ENCODE assay signal across 19 cellular contexts in the genomic region with DNA sequence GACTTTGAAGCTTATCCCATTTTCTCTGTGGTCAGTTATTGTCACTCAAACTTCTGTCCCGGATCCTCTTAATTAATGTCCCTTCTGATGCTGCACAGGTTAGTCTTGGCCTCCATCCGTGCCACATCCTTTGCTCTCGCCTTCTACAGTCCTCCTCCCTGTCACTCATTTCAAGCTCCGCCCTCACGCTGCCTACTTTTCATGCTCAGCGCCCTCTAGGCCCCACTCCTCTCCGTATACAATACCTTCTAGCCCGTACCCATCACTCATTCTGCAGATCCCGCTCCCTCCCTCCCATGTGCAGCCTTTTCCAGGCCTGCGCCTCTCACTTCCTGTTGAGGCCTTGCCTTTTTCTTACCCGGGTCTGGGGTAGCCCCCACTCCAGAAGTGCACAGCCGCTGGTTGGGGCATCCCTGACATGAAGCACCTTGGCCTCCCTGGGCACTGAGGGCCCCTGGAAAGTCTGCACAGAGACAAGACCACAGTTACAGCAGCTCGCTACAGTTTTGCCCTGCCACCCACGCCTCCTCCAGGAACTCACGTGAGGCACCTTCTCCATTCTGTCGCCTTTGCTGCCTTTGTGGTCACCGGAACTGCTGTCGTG.
"Had no signal": no experiment of that assay in that cellular context is flagged by ENCODE, and none has a peak within 500 bp of the region (broad histone marks: within the 10 kb centered on the region; RNA-seq: fewer than 3 reads in every experiment).

No MANE protein-coding gene starts in this region.

- H3K9me3 Mint-ChIP-seq: activated naive CD4-positive, alpha-beta T cell treated with anti-CD3 and anti-CD28 coated beads, Interleukin-2, amount 50 U/mL, for 24 hours had no signal

- H3K27ac Mint-ChIP-seq: activated CD4-positive, alpha-beta T cell treated with anti-CD3 and anti-CD28 coated beads, Interleukin-2, amount 10 ng/mL, durations not matched to agents 24 days and 14 days; activated CD8-positive, alpha-beta T cell treated with anti-CD3 and anti-CD28 coated beads, Interleukin-2, amount 10 ng/mL, durations not matched to agents 7 days and 5 days; activated naive CD4-positive, alpha-beta T cell treated with anti-CD3 and anti-CD28 coated beads, Interleukin-2, amount 50 U/mL, for 24 hours; memory B cell; naive thymus-derived CD4-positive, alpha-beta T cell; T-helper 17 cell; type B pancreatic cell had no signal

- H3K4me1 Mint-ChIP-seq: activated CD4-positive, alpha-beta T cell treated with anti-CD3 and anti-CD28 coated beads, Interleukin-2, amount 10 ng/mL, durations not matched to agents 24 days and 14 days; activated naive CD4-positive, alpha-beta T cell treated with anti-CD3 and anti-CD28 coated beads, Interleukin-2, amount 50 U/mL, for 24 hours; memory B cell; naive thymus-derived CD4-positive, alpha-beta T cell; T-helper 17 cell had no signal

- H3K4me3 ChIP-seq: mucosa of descending colon had no signal

- H3K27ac ChIP-seq: foreskin keratinocyte had no signal

- DNase-seq: activated CD4-positive, alpha-beta T cell treated with anti-CD3 and anti-CD28 coated beads, Interleukin-2, amount 10 ng/mL, durations not matched to agents 24 days and 14 days; activated CD8-positive, alpha-beta memory T cell treated with anti-CD3 and anti-CD28 coated beads, Interleukin-2, amount 50 U/mL, for 4 hours; activated CD8-positive, alpha-beta T cell treated with anti-CD3 and anti-CD28 coated beads, Interleukin-2, amount 10 ng/mL, durations not matched to agents 7 days and 5 days; activated effector memory CD4-positive, alpha-beta T cell treated with anti-CD3 and anti-CD28 coated beads, Interleukin-2, amount 50 U/mL, for 16 hours; activated T-cell treated with anti-CD3 and anti-CD28 coated beads, Interleukin-2, amount 50 U/mL, for 48 hours; effector CD4-positive, alpha-beta T cell; kidney glomerular epithelial cell; left ventricle myocardium superior; mucosa of descending colon; naive thymus-derived CD4-positive, alpha-beta T cell; stimulated activated CD4-positive, alpha-beta T cell treated with anti-CD3 and anti-CD28 coated beads, Interleukin-4, amount 100 ng/mL, for 24 hours; stimulated activated naive CD4-positive, alpha-beta T cell; substantia nigra; T-helper 17 cell had no signal

- H3K36me3 Mint-ChIP-seq: activated naive CD4-positive, alpha-beta T cell treated with anti-CD3 and anti-CD28 coated beads, Interleukin-2, amount 50 U/mL, for 24 hours; memory B cell; naive thymus-derived CD4-positive, alpha-beta T cell; type B pancreatic cell had no signal

- H3K9me3 ChIP-seq: mucosa of descending colon had no signal

- ATAC-seq: activated CD8-positive, alpha-beta T cell treated with anti-CD3 and anti-CD28 coated beads, Interleukin-2, amount 10 ng/mL, durations not matched to agents 7 days and 5 days; foreskin keratinocyte; left ventricle myocardium superior; mucosa of descending colon; naive thymus-derived CD4-positive, alpha-beta T cell; T-helper 17 cell had no signal

- FAIRE-seq: endothelial cell of umbilical vein had no signal

- H3K27me3 Mint-ChIP-seq: activated CD4-positive, alpha-beta T cell treated with anti-CD3 and anti-CD28 coated beads, Interleukin-2, amount 10 ng/mL, durations not matched to agents 24 days and 14 days; T-helper 17 cell had no signal

- H3K27me3 ChIP-seq: foreskin keratinocyte had no signal

- H3K4me1 ChIP-seq: foreskin keratinocyte had no signal

- H3K4me3 Mint-ChIP-seq: activated CD4-positive, alpha-beta T cell treated with anti-CD3 and anti-CD28 coated beads, Interleukin-2, amount 10 ng/mL, durations not matched to agents 24 days and 14 days; activated CD8-positive, alpha-beta T cell treated with anti-CD3 and anti-CD28 coated beads, Interleukin-2, amount 10 ng/mL, durations not matched to agents 7 days and 5 days; activated naive CD4-positive, alpha-beta T cell treated with anti-CD3 and anti-CD28 coated beads, Interleukin-2, amount 50 U/mL, for 24 hours; memory B cell; naive thymus-derived CD4-positive, alpha-beta T cell; T-helper 17 cell; type B pancreatic cell had no signal
